Comparison of ENCODE assay signal across 8 cellular contexts in the genomic region with DNA sequence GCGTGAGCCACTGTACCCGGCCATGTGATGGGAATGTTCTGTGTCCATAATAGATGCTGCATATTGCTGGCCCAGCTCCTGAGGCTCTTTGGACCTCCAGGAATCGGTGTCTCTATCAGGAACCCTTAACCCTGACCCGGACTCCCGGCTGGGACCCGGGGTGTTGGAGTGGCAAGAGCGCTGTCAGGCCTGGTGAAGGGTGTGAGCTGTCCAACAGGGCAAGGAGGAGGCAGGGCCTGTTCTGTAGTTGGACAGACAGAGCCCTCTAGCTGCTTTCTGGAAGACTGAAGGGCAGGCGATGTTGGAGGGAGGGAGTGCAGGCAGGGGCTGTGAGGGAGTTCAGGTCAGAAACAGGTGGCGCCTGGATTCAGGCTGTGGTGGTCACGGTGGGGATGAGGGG.
DNase-seq lines count a peak whose midpoint lies in the region; ATAC-seq, FAIRE-seq and TF ChIP-seq lines count a peak whose summit lies in the region.
"Not testable (repeated sequence)": the region's sequence is repeated elsewhere in the genome, so short reads cannot be mapped to it uniquely, and the experiment has no call there.

No MANE protein-coding gene starts in this region.

- not testable (repeated sequence) for H2AFZ ChIP-seq in HepG2 (ENCODE audit: low read length)

- 21% methylated on average over 10 of the region's 10 CpGs for WGBS in HepG2 (ENCODE audit: low lambda C conversion rate)
- 58 to 89% (median 76%) methylated on average over 5 to 9 of the region's 10 CpGs for WGBS in spleen, 5 donors

- CTCF ChIA-PET in HepG2 (lab: Yijun Ruan, JAX; ENCODE audit: low intra/inter-chr PET ratio, low total read pairs): not testable (repeated sequence)

- H3K9me3 ChIP-seq in right atrium auricular region; HepG2 (ENCODE audit: low read length); spleen: not testable (repeated sequence)

- H3K4me3 Mint-ChIP-seq in CD14-positive monocyte; HFFc6; activated CD4-positive, alpha-beta T cell treated with anti-CD3 and anti-CD28 coated beads, Interleukin-2, amount 10 ng/mL, durations not matched to agents 24 days and 14 days: not testable (repeated sequence)

- TF ChIP-seq EP300 in HepG2 (IDR thresholded peaks at IDR 0.05; ENCODE audit: low read depth in 2 of 2, low read length in 2 of 2); HepG2 (CRISPR knock-in tag; IDR thresholded peaks at IDR 0.05; ENCODE audit: borderline replicate concordance): not testable (repeated sequence)

- H3K36me3 ChIP-seq in right atrium auricular region; HepG2 (replicated peaks in 1 of 2; ENCODE audit: control insufficient read depth in 1 of 2, insufficient read depth in 2 of 2, low read length in 2 of 2); spleen: not testable (repeated sequence)

- H3K9me3 Mint-ChIP-seq in CD14-positive monocyte; HFFc6; activated CD4-positive, alpha-beta T cell treated with anti-CD3 and anti-CD28 coated beads, Interleukin-2, amount 10 ng/mL, durations not matched to agents 24 days and 14 days: not testable (repeated sequence)

- H4K20me1 ChIP-seq in HepG2 (ENCODE audit: insufficient read depth, low read length): not testable (repeated sequence)

- not testable (repeated sequence) for BruUV-seq in HepG2 (replicated peaks; lab: Mats Ljungman, UMichigan)

- not testable (repeated sequence) for TF ChIP-seq RAD21 in HepG2 (CRISPR knock-in tag; IDR thresholded peaks at IDR 0.05)

- not testable (repeated sequence) for H3K4me1 ChIP-seq in right atrium auricular region; HepG2 (ENCODE audit: insufficient read depth, low read length); spleen

- H3K27ac Mint-ChIP-seq in CD14-positive monocyte: peak overlapping the region in 5 of 7 donors; percentile 53 to 91 (median 81)
- H3K27ac Mint-ChIP-seq in HFFc6; activated CD4-positive, alpha-beta T cell treated with anti-CD3 and anti-CD28 coated beads, Interleukin-2, amount 10 ng/mL, durations not matched to agents 24 days and 14 days: not testable (repeated sequence)

- not testable (repeated sequence) for FAIRE-seq in HepG2 (lab: Jason Lieb, UNC)

- ATAC-seq in HepG2: not testable (repeated sequence)

- in situ Hi-C loops in SK-MEL-5 (cut with HindIII; ENCODE audit: low pct_unique_long_range_greater_than_20kb, low sequenced_read_pairs); HepG2 (cut with HindIII; ENCODE audit: extremely low pct_ligation_motif_present, low pct_unique_long_range_greater_than_20kb): not testable (repeated sequence)

- H3K4me2 ChIP-seq in HepG2 (ENCODE audit: low read depth, low read length): not testable (repeated sequence)

- not testable (repeated sequence) for H3K27me3 ChIP-seq in right atrium auricular region; HepG2 (ENCODE audit: control insufficient read depth in 1 of 2, insufficient read depth in 2 of 2, low read length in 2 of 2); spleen (replicated peaks in 1 of 7)

- DNase-seq in CD14-positive monocyte (ENCODE audit: low spot score) (peak; percentile 51), SK-MEL-5 (ENCODE audit: low read depth, low spot score) (peak; percentile 36), right atrium auricular region (ENCODE audit: low spot score) (peak; percentile 26), spleen (peak; percentile 36)
- DNase-seq in HFFc6; epithelial cell of proximal tubule (ENCODE audit: low read depth); HepG2 (ENCODE audit: low spot score): not testable (repeated sequence)
- DNase-seq in activated CD4-positive, alpha-beta T cell treated with anti-CD3 and anti-CD28 coated beads, Interleukin-2, amount 10 ng/mL, durations not matched to agents 24 days and 14 days: peak; percentile 17

- not testable (repeated sequence) for H3K79me2 ChIP-seq in HepG2 (ENCODE audit: insufficient read depth, low read length)

- TF ChIP-seq POLR2A in HepG2 (IDR thresholded peaks at IDR 0.05; ENCODE audit: insufficient read depth in 1 of 2, low read depth in 2 of 2, low read length in 2 of 2); spleen (IDR thresholded peaks at IDR 0.05): not testable (repeated sequence)

- intact Hi-C loops in CD14-positive monocyte (cut with micrococcal nuclease); activated CD4-positive, alpha-beta T cell treated with anti-CD3 and anti-CD28 coated beads, Interleukin-2, amount 10 ng/mL, durations not matched to agents 24 days and 14 days (cut with micrococcal nuclease); HepG2 (cut with micrococcal nuclease; ENCODE audit: unreplicated experiment); spleen (cut with DNase I; ENCODE audit: low total_unique reads): not testable (repeated sequence)

- not testable (repeated sequence) for H3K27me3 Mint-ChIP-seq in CD14-positive monocyte (ENCODE audit: low read depth in 3 of 3); activated CD4-positive, alpha-beta T cell treated with anti-CD3 and anti-CD28 coated beads, Interleukin-2, amount 10 ng/mL, durations not matched to agents 24 days and 14 days
- peaks cover 10% of the 10 kb centered on the region for H3K27me3 Mint-ChIP-seq in HFFc6 (ENCODE audit: insufficient read depth)

- not testable (repeated sequence) for H3K4me3 ChIP-seq in epithelial cell of proximal tubule (ENCODE audit: low read depth, low read length); right atrium auricular region; HepG2 (replicated peaks in 1 of 3; ENCODE audit: insufficient read depth in 1 of 3, low read depth in 2 of 3, low read length in 3 of 3); spleen

- H3K9ac ChIP-seq in HepG2 (ENCODE audit: insufficient read depth, low read depth, low read length): not testable (repeated sequence)

- H3K4me1 Mint-ChIP-seq in CD14-positive monocyte: peaks cover 22% of the 10 kb centered on the region
- H3K4me1 Mint-ChIP-seq in HFFc6 (ENCODE audit: low read depth); activated CD4-positive, alpha-beta T cell treated with anti-CD3 and anti-CD28 coated beads, Interleukin-2, amount 10 ng/mL, durations not matched to agents 24 days and 14 days: not testable (repeated sequence)

- not testable (repeated sequence) for TF ChIP-seq CTCF in CD14-positive monocyte (IDR thresholded peaks at IDR 0.05); right atrium auricular region (IDR thresholded peaks at IDR 0.05); spleen (IDR thresholded peaks at IDR 0.05 in 8 of 11, conservative IDR thresholded peaks at IDR 0.05 in 3 of 11)
- TF ChIP-seq CTCF in HFFc6 (IDR thresholded peaks at IDR 0.05): peak; percentile 18; the same call in 1 of the 2 replicates
- TF ChIP-seq CTCF in epithelial cell of proximal tubule (conservative IDR thresholded peaks at IDR 0.05; ENCODE audit: low read depth, low read length): peak; percentile 31
- 0 out of 2 replicates have a peak, but pooled peaks have one; percentile 19 for TF ChIP-seq CTCF in HepG2 (CRISPR knock-in tag; IDR thresholded peaks at IDR 0.05)

- not testable (repeated sequence) for H3K36me3 Mint-ChIP-seq in CD14-positive monocyte; HFFc6 (ENCODE audit: low read depth); activated CD4-positive, alpha-beta T cell treated with anti-CD3 and anti-CD28 coated beads, Interleukin-2, amount 10 ng/mL, durations not matched to agents 24 days and 14 days (ENCODE audit: low read depth)

- POLR2A ChIA-PET in HepG2 (lab: Yijun Ruan, JAX): not testable (repeated sequence)

- not testable (repeated sequence) for H3K27ac ChIP-seq in right atrium auricular region; HepG2 (ENCODE audit: extremely low read length, insufficient read depth, low read length); spleen

TF ChIP-seq in HepG2, 621 proteins besides CTCF, POLR2A, EP300 and RAD21:
- TF ChIP-seq STAG1 (CRISPR knock-in tag; IDR thresholded peaks at IDR 0.05): peak; percentile 40; the same call in 1 of the 2 replicates
TF ChIP-seq in HepG2: peak in this region for 1; not testable (repeated sequence) for 620.
